ENCODE assay signal across 26 cellular contexts in genomic region chr20:47951521-47951951, GRCh38.
A peak's percentile ranks its signal among the peaks of the same experiment; 100 is the strongest.
DNase-seq lines count a peak whose midpoint lies in the region; ATAC-seq, FAIRE-seq and TF ChIP-seq lines count a peak whose summit lies in the region.
"Had no signal": no experiment of that assay in that cellular context is flagged by ENCODE, and none has a peak within 500 bp of the region (broad histone marks: within the 10 kb centered on the region; RNA-seq: fewer than 3 reads in every experiment).

No MANE protein-coding gene starts in this region.

- H3K27me3 ChIP-seq in IMR-90 (ENCODE audit: control insufficient read depth, insufficient read depth, low read length) (no peaks in the 10 kb centered on the region; the same call in 1 of the 2 replicates), astrocyte (ENCODE audit: insufficient read depth, low read length) (peaks cover 2% of the 10 kb centered on the region), A673 (replicated peaks; ENCODE audit: insufficient read depth, low read depth, low read length, poor library complexity) (peaks cover 4% of the 10 kb centered on the region)
- H3K27me3 ChIP-seq: esophagus muscularis mucosa, ovary, sigmoid colon, tibial nerve had no signal

- no peak overlapping the region for H2BK15ac ChIP-seq in IMR-90 (ENCODE audit: low read depth, low read length)

- H3K56ac ChIP-seq in IMR-90 (ENCODE audit: extremely low read depth, insufficient read depth, low read length) = no peak overlapping the region

- intact Hi-C loops in IMR-90 (cut with micrococcal nuclease) = no loop called here
- intact Hi-C loops in A673 (cut with micrococcal nuclease; ENCODE audit: unreplicated experiment) = no loop called here

- H3K79me2 ChIP-seq in astrocyte (ENCODE audit: insufficient read depth, low read length) = no peaks in the 10 kb centered on the region

- H3K4me1 ChIP-seq in IMR-90 (ENCODE audit: control insufficient read depth, insufficient read depth, low read length) = no peaks in the 10 kb centered on the region
- peaks cover 22% of the 10 kb centered on the region for H3K4me1 ChIP-seq in astrocyte (ENCODE audit: insufficient read depth, low read length)
- H3K4me1 ChIP-seq in A673 (ENCODE audit: insufficient read depth, low read length, poor library complexity, severe bottlenecking) = peaks cover 8% of the 10 kb centered on the region
- H3K4me1 ChIP-seq: lower lobe of right lung, sigmoid colon, tibial nerve had no signal

- H3K4me1 Mint-ChIP-seq in astrocyte (ENCODE audit: low read depth, unreplicated experiment) = peaks cover 24% of the 10 kb centered on the region

- H3K27ac Mint-ChIP-seq in astrocyte (ENCODE audit: unreplicated experiment) = peak overlapping the region; percentile 20
- H3K27ac Mint-ChIP-seq: CD14-positive monocyte; IgD-negative memory B cell; T-helper 1 cell treated with Interleukin-12 subunit alpha and Interleukin-12 subunit beta and Interleukin-4 antibody, amounts not matched to agents 30 μg/mL and 1 μg/mL, for 36 hours had no signal

- no peak for ATAC-seq in IMR-90 (ENCODE audit: low read depth)
- ATAC-seq: lower lobe of right lung, Right ventricle myocardium inferior had no signal

- H3K9me3 Mint-ChIP-seq in astrocyte (ENCODE audit: unreplicated experiment) = no peaks in the 10 kb centered on the region
- H3K9me3 Mint-ChIP-seq: T-helper 1 cell treated with Interleukin-12 subunit alpha and Interleukin-12 subunit beta and Interleukin-4 antibody, amounts not matched to agents 30 μg/mL and 1 μg/mL, for 36 hours had no signal

- no peak for FAIRE-seq in astrocyte (lab: Jason Lieb, UNC)
- FAIRE-seq: A204.1 had no signal

- H3K18ac ChIP-seq in IMR-90 (ENCODE audit: low read depth, low read length) = no peak overlapping the region

- H3K14ac ChIP-seq in IMR-90 (replicated peaks; ENCODE audit: low read depth, low read length) = no peak overlapping the region

- TF ChIP-seq POLR2A in IMR-90 (IDR thresholded peaks at IDR 0.05; ENCODE audit: low read depth, low read length) = no peak

- BruUV-seq in IMR-90 (replicated peaks; lab: Mats Ljungman, UMichigan) (no TSS peak), A673 (replicated peaks; lab: Mats Ljungman, UMichigan) (no TSS peak)

- no peak overlapping the region for H2BK5ac ChIP-seq in IMR-90 (ENCODE audit: low read depth, low read length, poor library complexity, severe bottlenecking)

- no peak overlapping the region for H4K91ac ChIP-seq in IMR-90 (ENCODE audit: insufficient read depth, low read depth, low read length)

- H3K36me3 ChIP-seq in IMR-90 (ENCODE audit: control insufficient read depth, insufficient read depth, low read length) = no peaks in the 10 kb centered on the region
- no peaks in the 10 kb centered on the region for H3K36me3 ChIP-seq in astrocyte (ENCODE audit: insufficient read depth, low read length)
- H3K36me3 ChIP-seq in A673 (ENCODE audit: insufficient read depth, low read length, poor library complexity, severe bottlenecking) = no peaks in the 10 kb centered on the region
- H3K36me3 ChIP-seq: esophagus muscularis mucosa, lower lobe of right lung, ovary, sigmoid colon, tibial nerve had no signal

- peaks cover 6% of the 10 kb centered on the region for H3K27me3 Mint-ChIP-seq in astrocyte (ENCODE audit: low read depth, unreplicated experiment)

- H2BK20ac ChIP-seq in IMR-90 (ENCODE audit: low read depth, low read length) = no peak overlapping the region

- H3K4ac ChIP-seq in IMR-90 (ENCODE audit: low read depth, low read length) = no peak overlapping the region

- H3K9me3 ChIP-seq in IMR-90 (ENCODE audit: control insufficient read depth, insufficient read depth, low read length) = no peaks in the 10 kb centered on the region
- H3K9me3 ChIP-seq in astrocyte (ENCODE audit: insufficient read depth, low read depth, low read length) = no peaks in the 10 kb centered on the region
- H3K9me3 ChIP-seq in A673 (ENCODE audit: low read depth, low read length, poor library complexity, severe bottlenecking) = no peaks in the 10 kb centered on the region
- H3K9me3 ChIP-seq: esophagus muscularis mucosa, lower lobe of right lung, ovary, sigmoid colon, tibial nerve had no signal

- in situ Hi-C loops in IMR-90 (cut with MboI; ENCODE audit: low sequenced_read_pairs) = no loop called here

- H4K8ac ChIP-seq in IMR-90 (ENCODE audit: low read depth in 2 of 2, low read length in 2 of 2) = no peak overlapping the region

- H2BK120ac ChIP-seq in IMR-90 (ENCODE audit: low read depth, low read length) = no peak overlapping the region

- no peak for TF ChIP-seq RAD21 in IMR-90 (IDR thresholded peaks at IDR 0.05; ENCODE audit: low read length)

- POLR2A ChIA-PET in IMR-90 (lab: Charles Lee; ENCODE audit: unreplicated experiment) = no interaction called here
- POLR2A ChIA-PET in A673 (lab: Charles Lee; ENCODE audit: low non-redundant PET) = no interaction called here

- no peaks in the 10 kb centered on the region for H3K36me3 Mint-ChIP-seq in astrocyte (ENCODE audit: low read depth, unreplicated experiment)
- H3K36me3 Mint-ChIP-seq: CD14-positive monocyte had no signal

- H3K23ac ChIP-seq in IMR-90 (ENCODE audit: low read depth, low read length) = no peak overlapping the region

- TF ChIP-seq CTCF in IMR-90 (conservative IDR thresholded peaks at IDR 0.05; ENCODE audit: low read depth, low read length) = no peak
- TF ChIP-seq CTCF in astrocyte (IDR thresholded peaks at IDR 0.05; ENCODE audit: insufficient read depth, low read depth, low read length) = no peak
- no peak for TF ChIP-seq CTCF in A673 (conservative IDR thresholded peaks at IDR 0.05; ENCODE audit: low read depth, low read length)

- DNase-seq in A172 (ENCODE audit: low spot score) (peak; percentile 74), IMR-90 (peak; percentile 17), astrocyte (ENCODE audit: low read depth) (peak; percentile 60), kidney tubule cell (ENCODE audit: low spot score) (peak; percentile 71), NCI-H187 (lab: John Stamatoyannopoulos, UW) (no peak), A673 (ENCODE audit: low spot score) (no peak), superior temporal gyrus (ENCODE audit: extremely low spot score) (no peak), NCI-H2029 (lab: John Stamatoyannopoulos, UW) (no peak)
- DNase-seq: activated CD8-positive, alpha-beta memory T cell treated with anti-CD3 and anti-CD28 coated beads, Interleukin-2, amount 50 U/mL, for 48 hours; activated effector memory CD4-positive, alpha-beta T cell treated with anti-CD3 and anti-CD28 coated beads, Interleukin-2, amount 50 U/mL, for 16 hours; DMS153; lower lobe of right lung; NCI-H2029 treated with DMSO at 0.1 percent for 48 hours; NCI-H524; ovary; stimulated activated naive CD4-positive, alpha-beta T cell treated with Interleukin-2 at 50 U/mL for 16 hours had no signal

- no peak overlapping the region for H2AFZ ChIP-seq in IMR-90 (replicated peaks; ENCODE audit: low read length, poor library complexity)
- no peak overlapping the region for H2AFZ ChIP-seq in astrocyte (ENCODE audit: low read depth, low read length)

- no peak overlapping the region for H3K27ac ChIP-seq in IMR-90 (ENCODE audit: insufficient read depth, low read length)
- peak overlapping the region; percentile 62 for H3K27ac ChIP-seq in astrocyte (ENCODE audit: low read depth, low read length)
- H3K27ac ChIP-seq in A673 (ENCODE audit: low read depth, low read length, poor library complexity, severe bottlenecking) = no peak overlapping the region
- H3K27ac ChIP-seq: esophagus muscularis mucosa, HL-60, lower lobe of right lung, ovary, sigmoid colon, tibial nerve, VCaP had no signal

- no peak overlapping the region for H3K4me3 ChIP-seq in IMR-90 (ENCODE audit: insufficient read depth, low read depth, low read length)
- H3K4me3 ChIP-seq in astrocyte (ENCODE audit: insufficient read depth, low read depth, low read length) = no peak overlapping the region
- H3K4me3 ChIP-seq in A673 (ENCODE audit: low read depth, low read length, poor library complexity, severe bottlenecking) = no peak overlapping the region
- H3K4me3 ChIP-seq: esophagus muscularis mucosa, lower lobe of right lung, ovary, sigmoid colon, tibial nerve had no signal

- H3K9ac ChIP-seq in IMR-90 (ENCODE audit: low read depth, low read length) (no peak overlapping the region), astrocyte (ENCODE audit: low read length) (peak overlapping the region; percentile 13)

- no peaks in the 10 kb centered on the region for H4K20me1 ChIP-seq in IMR-90 (ENCODE audit: insufficient read depth, low read length)
- H4K20me1 ChIP-seq in astrocyte (ENCODE audit: insufficient read depth, low read length) = no peaks in the 10 kb centered on the region

- no peaks in the 10 kb centered on the region for H3K79me1 ChIP-seq in IMR-90 (ENCODE audit: low read depth in 1 of 2, low read length in 2 of 2)

- WGBS in IMR-90 (ENCODE audit: extremely low coverage in 2 of 2, insufficient read length in 1 of 2), 2 experiments = 0% methylated on average over 1 of the region's 4 CpGs; no CpG with 5 or more reads in 1 of the 2 experiments

- dilution Hi-C loops in IMR-90 (cut with HindIII; ENCODE audit: low sequenced_read_pairs, unreplicated experiment) = no loop called here

- no peak overlapping the region for H2AK5ac ChIP-seq in IMR-90 (ENCODE audit: low read depth, low read length)

- no peaks in the 10 kb centered on the region for H3K9me1 ChIP-seq in IMR-90 (ENCODE audit: insufficient read depth, low read length)

- CTCF ChIA-PET in IMR-90 (lab: Yijun Ruan, JAX) (no interaction called here), A673 (lab: Charles Lee) (no interaction called here)

- H3K4me2 ChIP-seq in IMR-90 (ENCODE audit: low read depth, low read length) (no peak overlapping the region), astrocyte (ENCODE audit: low read length) (peak overlapping the region; percentile 0)

- no peak overlapping the region for H2AK9ac ChIP-seq in IMR-90 (replicated peaks; ENCODE audit: low read depth, low read length, poor library complexity)

- H3K4me3 Mint-ChIP-seq in astrocyte (ENCODE audit: unreplicated experiment) = no peak overlapping the region
- H3K4me3 Mint-ChIP-seq: CD14-positive monocyte; IgD-negative memory B cell; T-helper 1 cell treated with Interleukin-12 subunit alpha and Interleukin-12 subunit beta and Interleukin-4 antibody, amounts not matched to agents 30 μg/mL and 1 μg/mL, for 36 hours had no signal

- H4K5ac ChIP-seq in IMR-90 (ENCODE audit: low read depth, low read length) = no peak overlapping the region

TF ChIP-seq in IMR-90, 13 proteins besides CTCF, POLR2A, EP300 and RAD21 (continues in another document):
- TF ChIP-seq MAFK (IDR thresholded peaks at IDR 0.05; ENCODE audit: low read depth, low read length) = no peak
- no peak for TF ChIP-seq SMC3 (IDR thresholded peaks at IDR 0.05; ENCODE audit: low read depth, low read length)
- TF ChIP-seq RFX5 (IDR thresholded peaks at IDR 0.05; ENCODE audit: low read depth, low read length) = no peak
- no peak for TF ChIP-seq CHD1 (IDR thresholded peaks at IDR 0.05; ENCODE audit: low read depth, low read length)

Comparison
In these comparisons a context has a peak if more than half of its experiments do, and no peak if none do; other contexts are left out.
1. DNase-seq: peak in A172 (single experiment), IMR-90 (single experiment), astrocyte (single experiment) and kidney tubule cell (single experiment); none in NCI-H187 (0 of 2), A673 (single experiment), superior temporal gyrus (single experiment) and NCI-H2029 (single experiment).